Comparison of ENCODE assay signal across 8 cellular contexts in the genomic region with DNA sequence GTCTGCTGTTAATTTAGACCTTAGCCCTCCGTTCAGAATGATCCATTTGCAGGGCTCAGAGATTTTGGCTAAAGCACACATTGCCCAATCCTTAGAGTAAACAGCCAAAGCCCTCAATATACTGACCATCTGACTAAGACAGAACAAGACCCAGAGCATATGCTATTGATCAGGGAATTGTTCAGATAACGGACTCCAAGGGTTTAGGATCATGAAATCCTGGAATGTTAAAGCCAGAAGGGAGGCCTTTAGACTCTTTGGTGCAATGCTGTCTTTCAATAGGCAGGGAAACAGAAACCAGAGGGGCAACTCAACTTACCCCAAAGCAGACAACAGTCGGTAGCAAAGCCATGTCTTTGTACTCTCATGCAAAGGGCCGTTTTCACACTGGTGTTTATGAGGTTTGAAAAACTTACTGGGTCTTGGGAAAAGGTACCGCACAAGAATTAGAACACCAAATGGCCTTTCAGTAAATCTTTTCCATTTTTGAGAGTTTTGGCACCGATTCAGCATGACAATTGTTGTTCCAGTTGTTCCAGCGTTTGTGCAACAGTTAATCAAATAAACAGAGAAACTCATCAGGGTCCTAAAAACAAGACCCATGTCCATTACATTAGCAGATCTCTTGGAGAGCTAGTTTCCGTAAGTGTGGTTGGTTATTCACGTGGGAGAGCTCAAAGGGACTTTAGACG.
DNase-seq lines count a peak whose midpoint lies in the region; ATAC-seq, FAIRE-seq and TF ChIP-seq lines count a peak whose summit lies in the region.

No MANE protein-coding gene starts in this region.

- intact Hi-C loops in kidney (cut with DNase I): no loop called here

- H3K4me3 ChIP-seq in HAP-1 (peak overlapping the region; percentile 33), bronchial epithelial cell (ENCODE audit: low read depth, low read length) (peak overlapping the region; percentile 67), kidney (ENCODE audit: low read length in 2 of 2) (peak overlapping the region; percentile 68 to 75), skin epidermis (peak overlapping the region; percentile 20 to 51 (median 34))

- H3K36me3 ChIP-seq in HAP-1 (replicated peaks): no peaks in the 10 kb centered on the region
- peaks cover 3% of the 10 kb centered on the region for H3K36me3 ChIP-seq in bronchial epithelial cell (ENCODE audit: control insufficient read depth, insufficient read depth, low read length)
- H3K36me3 ChIP-seq in kidney (ENCODE audit: control insufficient read depth in 1 of 2, insufficient read depth in 2 of 2, low read length in 2 of 2): peaks cover 0 to 2% of the 10 kb centered on the region in 2 donors

- H3K4me1 ChIP-seq in HAP-1 (no peaks in the 10 kb centered on the region), kidney (ENCODE audit: control insufficient read depth in 1 of 2, insufficient read depth in 1 of 2, low read depth in 1 of 2, low read length in 2 of 2) (peaks cover 4 to 5% of the 10 kb centered on the region in 2 donors)

- H3K27ac ChIP-seq in kidney (ENCODE audit: low read depth in 2 of 2, low read length in 2 of 2) (peak overlapping the region in 1 of 2 donors; percentile 79), skin epidermis (peak overlapping the region in 19 of 21 experiments; percentile 9 to 82 (median 75))

- TF ChIP-seq CTCF in bronchial epithelial cell (IDR thresholded peaks at IDR 0.05; ENCODE audit: insufficient read depth, low read length, severe bottlenecking) (no peak), kidney (IDR thresholded peaks at IDR 0.05; ENCODE audit: borderline replicate concordance, extremely low read depth, insufficient read depth) (no peak)

- in situ Hi-C loops in HAP-1 (cut with MboI; ENCODE audit: low sequenced_read_pairs): no loop called here

- FAIRE-seq in bronchial epithelial cell (lab: Jason Lieb, UNC) (no peak), kidney (lab: Jason Lieb, UNC) (no peak)

- ATAC-seq in GM18873 (IDR thresholded peaks at IDR 0.05; ENCODE audit: low FRiP score, unreplicated experiment): no peak

- peak overlapping the region in 1 of 2 donors; percentile 59 for H3K9ac ChIP-seq in kidney (ENCODE audit: low read length in 2 of 2)

- DNase-seq in HAP-1 (ENCODE audit: low spot score in 2 of 2) (no peak), bronchial epithelial cell (ENCODE audit: low read depth) (peak; percentile 30), kidney (no peak), SIG-M5 treated with dmso at 0.1 percent for 504 hours (lab: John Stamatoyannopoulos, UW; ENCODE audit: unreplicated experiment) (no peak), NCI-H2107 (lab: John Stamatoyannopoulos, UW) (no peak)
- DNase-seq in stimulated activated CD4-positive, alpha-beta T cell treated with anti-CD3 and anti-CD28 coated beads, Interleukin-2, amount 100 ng/mL, for 24 hours: no peak

- H3K27me3 ChIP-seq in HAP-1 (ENCODE audit: low read depth): no peaks in the 10 kb centered on the region
- no peaks in the 10 kb centered on the region for H3K27me3 ChIP-seq in bronchial epithelial cell (ENCODE audit: control insufficient read depth, insufficient read depth, low read length)

- H3K9me3 ChIP-seq in HAP-1 (peaks cover 6% of the 10 kb centered on the region; the same call in 1 of the 2 replicates), kidney (ENCODE audit: control insufficient read depth in 1 of 2, low read length in 2 of 2) (peaks cover 0 to 13% of the 10 kb centered on the region in 2 donors)
